Comparison of ENCODE assay signal across 18 cellular contexts in the genomic region with DNA sequence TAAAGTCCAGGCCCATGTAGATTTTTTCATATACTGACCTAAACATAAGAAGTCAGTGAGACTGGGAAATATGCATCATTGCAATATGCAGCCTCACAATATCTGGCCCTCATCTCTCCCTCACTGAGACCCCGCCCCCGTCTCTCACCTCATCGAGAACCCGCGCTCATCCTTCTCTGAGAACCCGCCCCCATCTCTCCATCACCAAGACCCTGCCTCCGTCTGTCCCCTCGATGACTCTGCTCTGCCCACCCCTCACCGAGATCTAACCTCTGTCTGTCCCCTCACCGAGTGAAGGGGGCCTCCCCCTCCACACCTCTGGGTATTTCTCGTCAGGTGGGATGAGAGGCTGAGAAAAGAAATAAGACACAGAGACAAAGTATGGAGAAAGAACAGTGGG. TPM values are rescaled to one million over a fixed set of nuclear protein-coding genes. Genes with fewer than 3 reads are reported as not detected.
A peak's percentile ranks its signal among the peaks of the same experiment; 100 is the strongest.
DNase-seq lines count a peak whose midpoint lies in the region; ATAC-seq and TF ChIP-seq lines count a peak whose summit lies in the region.
"Had no signal": no experiment of that assay in that cellular context is flagged by ENCODE, and none has a peak within 500 bp of the region (broad histone marks: within the 10 kb centered on the region; RNA-seq: fewer than 3 reads in every experiment).

No MANE protein-coding gene starts in this region.

- peak overlapping the region; percentile 90 for H3K27ac ChIP-seq in GM23338 (ENCODE audit: low read depth)
- H3K27ac ChIP-seq in endodermal cell (ENCODE audit: low read depth, low read length), result no peak overlapping the region
- H3K27ac ChIP-seq in neuronal stem cell (replicated peaks; ENCODE audit: low read length), result no peak overlapping the region
- H3K27ac ChIP-seq: GM23248 had no signal

- ATAC-seq in GM23338, result no peak
- ATAC-seq: stimulated activated naive B cell treated with anti-CD40 and anti-IgM and Interleukin-4, amounts not matched to agents 10 μg/mL and 1 μg/mL and 100 μg/mL, for 72 hours had no signal

- H2BK15ac ChIP-seq in neuronal stem cell (ENCODE audit: low read length), result no peak overlapping the region

- H4K20me1 ChIP-seq in GM23338 (replicated peaks; ENCODE audit: insufficient read depth), result no peaks in the 10 kb centered on the region

- H2BK5ac ChIP-seq in neuronal stem cell (ENCODE audit: low read length), result no peak overlapping the region

- DNase-seq in GM23338 (ENCODE audit: low spot score) (peak; percentile 33), endodermal cell (peak; percentile 56), neuronal stem cell (ENCODE audit: low spot score) (no peak), GM19238 (ENCODE audit: insufficient read length, low spot score) (no peak), DMS153 treated with DMSO at 0.1 percent for 48 hours (lab: John Stamatoyannopoulos, UW; ENCODE audit: unreplicated experiment) (no peak)
- no peak for DNase-seq in activated T-cell treated with anti-CD3 and anti-CD28 coated beads, Interleukin-2, amount 50 U/mL, for 1 hour
- DNase-seq: activated CD4-positive, CD25-positive, alpha-beta regulatory T cell; COR-L47; cortex of kidney; erythroblast; GDM1; GM23248; NCI-H1694; NCI-H446 treated with DMSO at 0.1 percent for 48 hours; stimulated activated naive B cell treated with anti-CD40 and anti-IgM and Interleukin-4, amounts not matched to agents 10 μg/mL and 1 μg/mL and 100 μg/mL, for 72 hours; T-helper 2 cell had no signal

- TF ChIP-seq CTCF in GM23338 (conservative IDR thresholded peaks at IDR 0.05; ENCODE audit: low read depth in 2 of 2) (no peak), endodermal cell (conservative IDR thresholded peaks at IDR 0.05) (no peak)

- no peak overlapping the region for H4K91ac ChIP-seq in neuronal stem cell (ENCODE audit: low read depth, low read length, poor library complexity)

- H3K4me3 Mint-ChIP-seq in GM23338, result no peak overlapping the region; the same call in 2 of the 3 replicates
- H3K4me3 Mint-ChIP-seq in endodermal cell, result no peak overlapping the region
- H3K4me3 Mint-ChIP-seq: stimulated activated naive B cell treated with anti-CD40 and anti-IgM and Interleukin-4, amounts not matched to agents 10 μg/mL and 1 μg/mL and 100 μg/mL, for 72 hours had no signal

- WGBS in endodermal cell (ENCODE audit: insufficient coverage in 1 of 2, insufficient read length in 1 of 2), 2 experiments, result 86% methylated on average over 11 of the region's 11 CpGs; no CpG with 5 or more reads in 1 of the 2 experiments
- no CpG with 5 or more reads among the region's 11 CpGs for WGBS in neuronal stem cell (ENCODE audit: extremely low coverage in 2 of 2, insufficient read length in 2 of 2, insufficient replicate concordance in 1 of 2), 2 donors

- no peaks in the 10 kb centered on the region for H3K9me3 ChIP-seq in endodermal cell (ENCODE audit: control insufficient read depth, low read length)
- H3K9me3 ChIP-seq in neuronal stem cell (replicated peaks in 1 of 2; ENCODE audit: control insufficient read depth in 2 of 2, insufficient read depth in 1 of 2, low read depth in 1 of 2, low read length in 2 of 2), result no peaks in the 10 kb centered on the region

- H3K36me3 Mint-ChIP-seq in GM23338 (ENCODE audit: low read depth) (peaks cover 19% of the 10 kb centered on the region), endodermal cell (ENCODE audit: low read depth) (peaks cover 9% of the 10 kb centered on the region)
- H3K36me3 Mint-ChIP-seq: stimulated activated naive B cell treated with anti-CD40 and anti-IgM and Interleukin-4, amounts not matched to agents 10 μg/mL and 1 μg/mL and 100 μg/mL, for 72 hours had no signal

- peaks cover 10% of the 10 kb centered on the region for H3K9me3 Mint-ChIP-seq in GM23338
- peaks cover 16% of the 10 kb centered on the region for H3K9me3 Mint-ChIP-seq in endodermal cell
- H3K9me3 Mint-ChIP-seq: stimulated activated naive B cell treated with anti-CD40 and anti-IgM and Interleukin-4, amounts not matched to agents 10 μg/mL and 1 μg/mL and 100 μg/mL, for 72 hours had no signal

- no peak overlapping the region for H2AK5ac ChIP-seq in neuronal stem cell (ENCODE audit: low read depth, low read length)

- H3F3A ChIP-seq in GM23338 (replicated peaks; ENCODE audit: low read depth), result peaks cover 37% of the 10 kb centered on the region

- H3K79me2 ChIP-seq in GM23338 (replicated peaks; ENCODE audit: insufficient read depth), result peaks cover 15% of the 10 kb centered on the region
- H3K79me2 ChIP-seq: parathyroid adenoma had no signal

- no peaks in the 10 kb centered on the region for H3K79me1 ChIP-seq in neuronal stem cell (ENCODE audit: low read depth, low read length)

- H3K9ac ChIP-seq in endodermal cell (ENCODE audit: extremely low read depth, low read length, poor library complexity, severe bottlenecking) (peak overlapping the region; percentile 25), neuronal stem cell (ENCODE audit: low read depth, low read length, poor library complexity) (no peak overlapping the region)
- H3K9ac ChIP-seq: GM23248, parathyroid adenoma had no signal

- peak overlapping the region; percentile 84; the same call in 1 of the 2 replicates for H3K27ac Mint-ChIP-seq in GM23338
- H3K27ac Mint-ChIP-seq in endodermal cell, result peak overlapping the region; percentile 95
- H3K27ac Mint-ChIP-seq: stimulated activated naive B cell treated with anti-CD40 and anti-IgM and Interleukin-4, amounts not matched to agents 10 μg/mL and 1 μg/mL and 100 μg/mL, for 72 hours had no signal

- H2AFZ ChIP-seq in GM23338 (peak overlapping the region; percentile 47; the same call in 1 of the 2 replicates), neuronal stem cell (ENCODE audit: low read length) (peak overlapping the region; percentile 71)
- H2AFZ ChIP-seq: GM23248 had no signal

- H3K4ac ChIP-seq in neuronal stem cell (ENCODE audit: low read length), result no peak overlapping the region

- no peak overlapping the region for H3K18ac ChIP-seq in neuronal stem cell (ENCODE audit: low read length)

- no peaks in the 10 kb centered on the region; the same call in 1 of the 2 replicates for H3K9me2 ChIP-seq in GM23338 (ENCODE audit: insufficient read depth)

- no peak overlapping the region for H4K8ac ChIP-seq in neuronal stem cell (ENCODE audit: low read depth, low read length)

- H3K4me1 Mint-ChIP-seq in GM23338, result peaks cover 48% of the 10 kb centered on the region
- peaks cover 30% of the 10 kb centered on the region for H3K4me1 Mint-ChIP-seq in endodermal cell

- H3K4me2 ChIP-seq in GM23338 (peak overlapping the region; percentile 41), neuronal stem cell (ENCODE audit: insufficient read depth, low read length, poor library complexity, severe bottlenecking) (no peak overlapping the region)

- peaks cover 53% of the 10 kb centered on the region for H3K4me1 ChIP-seq in GM23338 (ENCODE audit: insufficient read depth)
- peaks cover 7% of the 10 kb centered on the region for H3K4me1 ChIP-seq in endodermal cell (ENCODE audit: control insufficient read depth, insufficient read depth, low read length)
- H3K4me1 ChIP-seq in neuronal stem cell (ENCODE audit: control insufficient read depth in 2 of 2, insufficient read depth in 1 of 2, low read depth in 1 of 2, low read length in 2 of 2), result peaks cover 6 to 7% of the 10 kb centered on the region in 2 donors

- peaks cover 19% of the 10 kb centered on the region for H3K27me3 Mint-ChIP-seq in GM23338 (ENCODE audit: insufficient read depth, low read depth, poor library complexity)
- peaks cover 7% of the 10 kb centered on the region for H3K27me3 Mint-ChIP-seq in endodermal cell (ENCODE audit: insufficient read depth)
- H3K27me3 Mint-ChIP-seq: stimulated activated naive B cell treated with anti-CD40 and anti-IgM and Interleukin-4, amounts not matched to agents 10 μg/mL and 1 μg/mL and 100 μg/mL, for 72 hours had no signal

- no peak overlapping the region for H3K14ac ChIP-seq in neuronal stem cell (ENCODE audit: low read length)

- H2BK12ac ChIP-seq in neuronal stem cell (ENCODE audit: low read length), result no peak overlapping the region

- H3K4me3 ChIP-seq in GM23338 (peak overlapping the region; percentile 8; the same call in 1 of the 2 replicates), endodermal cell (ENCODE audit: low read length) (no peak overlapping the region), neuronal stem cell (ENCODE audit: low read length in 2 of 2) (no peak overlapping the region)
- H3K4me3 ChIP-seq: GM23248 had no signal

- peaks cover 4% of the 10 kb centered on the region; the same call in 1 of the 2 replicates for H3K36me3 ChIP-seq in GM23338 (ENCODE audit: insufficient read depth)
- H3K36me3 ChIP-seq in endodermal cell (ENCODE audit: control insufficient read depth, insufficient read depth, low read length), result no peaks in the 10 kb centered on the region
- H3K36me3 ChIP-seq in neuronal stem cell (replicated peaks in 1 of 2; ENCODE audit: control insufficient read depth in 2 of 2, insufficient read depth in 2 of 2, low read length in 2 of 2), result no peaks in the 10 kb centered on the region

- H3K23ac ChIP-seq in neuronal stem cell (ENCODE audit: low read depth, low read length, poor library complexity), result no peak overlapping the region

- no peak overlapping the region for H2BK120ac ChIP-seq in neuronal stem cell (ENCODE audit: low read depth, low read length)

- H3K27me3 ChIP-seq in GM23338 (ENCODE audit: insufficient read depth) (no peaks in the 10 kb centered on the region), endodermal cell (ENCODE audit: control insufficient read depth, insufficient read depth, low read length, poor library complexity, severe bottlenecking) (no peaks in the 10 kb centered on the region), neuronal stem cell (ENCODE audit: control insufficient read depth in 3 of 3, insufficient read depth in 3 of 3, low read depth in 1 of 3, low read length in 3 of 3) (no peaks in the 10 kb centered on the region)

RNA-seq across cellular contexts. Expression of a gene that starts 20.5 kb away (rescaled TPM):
- total RNA-seq in GM23338 (2014; rRNA removed; shearing (Covaris generic)), result 4.2 and 14.8 TPM in 2 replicates
- polyA plus RNA-seq in GM23338 (2016; fragmentation: Nextera tagmentation; extraction: Ambion mirVana), result 6.0 and 7.6 TPM in 2 replicates
- 10 to 100 TPM; 12.3 to 23.6 TPM for total RNA-seq in endodermal cell
- 11.4 TPM for polyA plus RNA-seq in endodermal cell (2013, experiment 1 of 2)
- polyA plus RNA-seq in endodermal cell (2013, experiment 2 of 2), result 13.0 TPM
- 4.6 TPM for polyA plus RNA-seq in neuronal stem cell (2013, experiment 1 of 2)
- polyA plus RNA-seq in neuronal stem cell (2013, experiment 2 of 2), result 4.7 TPM
- total RNA-seq: HT1080 had no signal

RNA-seq across cellular contexts. Expression of a gene that starts 29.8 kb away (rescaled TPM):
- total RNA-seq in GM23338 (2014; rRNA removed; shearing (Covaris generic)), result 25.4 and 32.8 TPM in 2 replicates
- polyA plus RNA-seq in GM23338 (2016; fragmentation: Nextera tagmentation; extraction: Ambion mirVana), result 23.5 and 24.1 TPM in 2 replicates
- 10 to 100 TPM; 28.3 to 28.8 TPM for total RNA-seq in endodermal cell
- polyA plus RNA-seq in endodermal cell (2013, experiment 1 of 2), result 27.8 TPM
- 26.3 TPM for polyA plus RNA-seq in endodermal cell (2013, experiment 2 of 2)
- polyA plus RNA-seq in neuronal stem cell (2013, experiment 1 of 2), result 24.5 TPM
- polyA plus RNA-seq in neuronal stem cell (2013, experiment 2 of 2), result 22.9 TPM

RNA-seq across cellular contexts. Expression of a gene that starts 38.7 kb away (rescaled TPM):
- total RNA-seq in GM23338 (2014; rRNA removed; shearing (Covaris generic)), result 304 and 484 TPM in 2 replicates
- polyA plus RNA-seq in GM23338 (2016; fragmentation: Nextera tagmentation; extraction: Ambion mirVana), result 1,371 and 1,518 TPM in 2 replicates
- total RNA-seq in endodermal cell, result 100 to 1,000 TPM; 415 to 506 TPM
- polyA plus RNA-seq in endodermal cell (2013, experiment 1 of 2), result 627 TPM
- polyA plus RNA-seq in endodermal cell (2013, experiment 2 of 2), result 623 TPM
- polyA plus RNA-seq in neuronal stem cell (2013, experiment 1 of 2), result 416 TPM
- 386 TPM for polyA plus RNA-seq in neuronal stem cell (2013, experiment 2 of 2)

RNA-seq across cellular contexts. Expression of a gene that starts 46.1 kb away (rescaled TPM):
- 102 and 127 TPM in 2 replicates for total RNA-seq in GM23338 (2014; rRNA removed; shearing (Covaris generic))
- 112 and 127 TPM in 2 replicates for polyA plus RNA-seq in GM23338 (2016; fragmentation: Nextera tagmentation; extraction: Ambion mirVana)
- 100 to 1,000 TPM in 1 of 2 donors, 10 to 100 TPM in 1; 92.4 to 101 TPM for total RNA-seq in endodermal cell
- polyA plus RNA-seq in endodermal cell (2013, experiment 1 of 2), result 84.6 TPM
- 87.0 TPM for polyA plus RNA-seq in endodermal cell (2013, experiment 2 of 2)
- 78.9 TPM for polyA plus RNA-seq in neuronal stem cell (2013, experiment 1 of 2)
- polyA plus RNA-seq in neuronal stem cell (2013, experiment 2 of 2), result 76.3 TPM

Comparison
In these comparisons a context has a peak if more than half of its experiments do, and no peak if none do; other contexts are left out.
1. DNase-seq: peak in GM23338 (single experiment) and endodermal cell (single experiment); none in neuronal stem cell (single experiment), activated T-cell treated with anti-CD3 and anti-CD28 coated beads, Interleukin-2, amount 50 U/mL, for 1 hour (single experiment), GM19238 (single experiment) and DMS153 treated with DMSO at 0.1 percent for 48 hours (single experiment).